12 cellular contexts compared by ENCODE assay signal in genomic region chr2:99404039-99404799, GRCh38.
DNase-seq lines count a peak whose midpoint lies in the region; ATAC-seq and TF ChIP-seq lines count a peak whose summit lies in the region.
"Had no signal": no experiment of that assay in that cellular context is flagged by ENCODE, and none has a peak within 500 bp of the region (broad histone marks: within the 10 kb centered on the region; RNA-seq: fewer than 3 reads in every experiment).

No MANE protein-coding gene starts in this region.

- H3K27me3 Mint-ChIP-seq in nephron (ENCODE audit: low read depth) (no peaks in the 10 kb centered on the region), chondrocyte (ENCODE audit: low read depth) (no peaks in the 10 kb centered on the region)
- H3K27me3 Mint-ChIP-seq: activated naive CD8-positive, alpha-beta T cell treated with anti-CD3 and anti-CD28 coated beads, Interleukin-2, amount 10 ng/mL, durations not matched to agents 7 days and 5 days had no signal

- TF ChIP-seq CTCF in nephron (IDR thresholded peaks at IDR 0.05; ENCODE audit: unreplicated experiment in 3 of 3) (no peak), chondrocyte (IDR thresholded peaks at IDR 0.05) (no peak)

- H3K36me3 Mint-ChIP-seq in nephron (ENCODE audit: low read depth) (peaks cover 66% of the 10 kb centered on the region), chondrocyte (ENCODE audit: low read depth) (peaks cover 32% of the 10 kb centered on the region)

- H3K9me3 Mint-ChIP-seq in nephron = no peaks in the 10 kb centered on the region
- no peaks in the 10 kb centered on the region for H3K9me3 Mint-ChIP-seq in chondrocyte (ENCODE audit: low read depth)
- H3K9me3 Mint-ChIP-seq: activated naive CD8-positive, alpha-beta T cell treated with anti-CD3 and anti-CD28 coated beads, Interleukin-2, amount 10 ng/mL, durations not matched to agents 7 days and 5 days had no signal

- peak; percentile 94 for ATAC-seq in esophagus mucosa

- no peaks in the 10 kb centered on the region for H3K4me1 Mint-ChIP-seq in nephron
- H3K4me1 Mint-ChIP-seq in chondrocyte (ENCODE audit: low read depth) = no peaks in the 10 kb centered on the region

- DNase-seq in GDM1 (lab: John Stamatoyannopoulos, UW) (peak; percentile 15), NCI-H69 (lab: John Stamatoyannopoulos, UW) (peak; percentile 5), chondrocyte (ENCODE audit: low spot score) (no peak), NCI-H1694 (lab: John Stamatoyannopoulos, UW) (no peak), EL (no peak)
- DNase-seq: activated naive CD8-positive, alpha-beta T cell treated with anti-CD3 and anti-CD28 coated beads, Interleukin-2, amount 10 ng/mL, durations not matched to agents 7 days and 5 days; DMS153; effector CD8-positive, alpha-beta T cell; hypothalamus; substantia nigra had no signal

- no peak overlapping the region for H3K4me3 Mint-ChIP-seq in nephron
- no peak overlapping the region for H3K4me3 Mint-ChIP-seq in chondrocyte (ENCODE audit: unreplicated experiment)
- H3K4me3 Mint-ChIP-seq: activated naive CD8-positive, alpha-beta T cell treated with anti-CD3 and anti-CD28 coated beads, Interleukin-2, amount 10 ng/mL, durations not matched to agents 7 days and 5 days had no signal

- H3K27ac Mint-ChIP-seq in nephron = peak overlapping the region; percentile 69 to 84 (median 84)
- H3K27ac Mint-ChIP-seq in chondrocyte (ENCODE audit: unreplicated experiment) = no peak overlapping the region

Comparison
In these comparisons a context has a peak if more than half of its experiments do, and no peak if none do; other contexts are left out.
1. DNase-seq: peak in GDM1 (single experiment) and NCI-H69 (single experiment); none in chondrocyte (single experiment), NCI-H1694 (single experiment) and EL (single experiment).